17 cellular contexts compared by ENCODE assay signal in genomic region chr4:169484485-169484884, GRCh38.
DNase-seq lines count a peak whose midpoint lies in the region; ATAC-seq and TF ChIP-seq lines count a peak whose summit lies in the region.
"Had no signal": no experiment of that assay in that cellular context is flagged by ENCODE, and none has a peak within 500 bp of the region (broad histone marks: within the 10 kb centered on the region; RNA-seq: fewer than 3 reads in every experiment).

No MANE protein-coding gene starts in this region.

- TF ChIP-seq CTCF in fibroblast of mammary gland (conservative IDR thresholded peaks at IDR 0.05; ENCODE audit: control insufficient read depth, insufficient read depth, low read depth, low read length) (no peak), progenitor cell of endocrine pancreas (IDR thresholded peaks at IDR 0.05; ENCODE audit: unreplicated experiment) (peak; percentile 15), natural killer cell (IDR thresholded peaks at IDR 0.05) (no peak), gastrocnemius medialis (IDR thresholded peaks at IDR 0.05 in 4 of 5, conservative IDR thresholded peaks at IDR 0.05 in 1 of 5) (no peak)

- H3K27ac Mint-ChIP-seq in progenitor cell of endocrine pancreas (no peak overlapping the region), natural killer cell (no peak overlapping the region)
- H3K27ac Mint-ChIP-seq: activated naive CD4-positive, alpha-beta T cell treated with anti-CD3 and anti-CD28 coated beads for 36 hours; CD8-positive, alpha-beta T cell had no signal

- H3K36me3 Mint-ChIP-seq in progenitor cell of endocrine pancreas (ENCODE audit: insufficient read depth) (peaks cover 17% of the 10 kb centered on the region), natural killer cell (no peaks in the 10 kb centered on the region)

- no peak for TF ChIP-seq POLR2A in gastrocnemius medialis (IDR thresholded peaks at IDR 0.05)

- intact Hi-C loops in natural killer cell (cut with micrococcal nuclease) (no loop called here), gastrocnemius medialis (cut with DNase I; ENCODE audit: low total_unique reads) (loop anchor here (10.0 kb wide), 1 partner anchor 770 kb away; no protein-coding TSS in a partner anchor)

- H3K4me1 ChIP-seq in SJSA1 (replicated peaks) (peaks cover 10% of the 10 kb centered on the region), gastrocnemius medialis (no peaks in the 10 kb centered on the region)

- no peaks in the 10 kb centered on the region for H3K27me3 Mint-ChIP-seq in progenitor cell of endocrine pancreas
- H3K27me3 Mint-ChIP-seq in natural killer cell (ENCODE audit: low read depth in 2 of 2), result no peaks in the 10 kb centered on the region

- no peaks in the 10 kb centered on the region for H3K27me3 ChIP-seq in SJSA1 (replicated peaks)
- no peaks in the 10 kb centered on the region for H3K27me3 ChIP-seq in gastrocnemius medialis
- H3K27me3 ChIP-seq: heart right ventricle, thyroid gland had no signal

- peaks cover 10% of the 10 kb centered on the region for H3K9me3 Mint-ChIP-seq in progenitor cell of endocrine pancreas (ENCODE audit: low read depth)
- no peaks in the 10 kb centered on the region for H3K9me3 Mint-ChIP-seq in natural killer cell
- H3K9me3 Mint-ChIP-seq: activated naive CD4-positive, alpha-beta T cell treated with anti-CD3 and anti-CD28 coated beads for 36 hours; CD8-positive, alpha-beta T cell had no signal

- H3K4me1 Mint-ChIP-seq in progenitor cell of endocrine pancreas (ENCODE audit: low read depth), result no peaks in the 10 kb centered on the region
- no peaks in the 10 kb centered on the region for H3K4me1 Mint-ChIP-seq in natural killer cell

- H3K36me3 ChIP-seq in SJSA1 (no peaks in the 10 kb centered on the region), gastrocnemius medialis (no peaks in the 10 kb centered on the region)
- H3K36me3 ChIP-seq: thyroid gland had no signal

- H3K4me3 Mint-ChIP-seq in progenitor cell of endocrine pancreas (ENCODE audit: low read depth) (no peak overlapping the region), natural killer cell (no peak overlapping the region)
- H3K4me3 Mint-ChIP-seq: activated naive CD4-positive, alpha-beta T cell treated with anti-CD3 and anti-CD28 coated beads for 36 hours; CD8-positive, alpha-beta T cell had no signal

- in situ Hi-C loops in gastrocnemius medialis (cut with MboI; ENCODE audit: low sequenced_read_pairs in 4 of 4), result loop anchor here (10.0 to 25.0 kb wide), 4 partner anchors 470 to 797 kb away; partner anchors contain the start of gene CBR4 (in 4 of the 4)

- H3K4me3 ChIP-seq in SJSA1 (no peak overlapping the region), fibroblast of mammary gland (ENCODE audit: control insufficient read depth, low read depth, low read length) (no peak overlapping the region), gastrocnemius medialis (no peak overlapping the region)
- H3K4me3 ChIP-seq: heart right ventricle, thyroid gland had no signal

- H3K27ac ChIP-seq in SJSA1 (0 out of 2 replicates have a peak overlapping the region, but pooled peaks have one; percentile 4), gastrocnemius medialis (no peak overlapping the region)
- H3K27ac ChIP-seq: heart right ventricle, thyroid gland had no signal

- DNase-seq in GM03348 (ENCODE audit: low spot score), result peak; percentile 7
- DNase-seq in SJSA1 (ENCODE audit: low read depth in 1 of 2, low spot score in 2 of 2), result no peak
- DNase-seq in fibroblast of mammary gland (ENCODE audit: low read depth), result peak; percentile 3
- no peak for DNase-seq in progenitor cell of endocrine pancreas (ENCODE audit: low spot score, unreplicated experiment)
- no peak for DNase-seq in NCI-H1417 treated with DMSO at 0.1 percent for 48 hours (lab: John Stamatoyannopoulos, UW)
- no peak for DNase-seq in OCI-M2 (lab: John Stamatoyannopoulos, UW; ENCODE audit: unreplicated experiment)
- no peak for DNase-seq in natural killer cell
- DNase-seq in gastrocnemius medialis, result no peak
- DNase-seq: activated naive CD4-positive, alpha-beta T cell treated with anti-CD3 and anti-CD28 coated beads for 36 hours; CD8-positive, alpha-beta T cell; central memory CD4-positive, alpha-beta T cell; heart right ventricle; left cardiac atrium; NCI-H2227 treated with DMSO at 0.1 percent for 48 hours; stimulated activated CD4-positive, alpha-beta T cell treated with anti-CD3 and anti-CD28 coated beads, Interleukin-1b, Interleukin-23, amount 100 ng/mL, for 48 hours; T-helper 1 cell; thyroid gland had no signal

- no peak for ATAC-seq in natural killer cell
- ATAC-seq in gastrocnemius medialis, result no peak
- ATAC-seq: CD8-positive, alpha-beta T cell; heart right ventricle; left cardiac atrium had no signal

- H3K9me3 ChIP-seq in SJSA1 (replicated peaks), result no peaks in the 10 kb centered on the region
- H3K9me3 ChIP-seq in gastrocnemius medialis, result no peaks in the 10 kb centered on the region
- H3K9me3 ChIP-seq: thyroid gland had no signal

Comparison
In these comparisons a context has a peak if more than half of its experiments do, and no peak if none do; other contexts are left out.
1. DNase-seq: peak in GM03348 (single experiment) and fibroblast of mammary gland (single experiment); none in SJSA1 (0 of 2), progenitor cell of endocrine pancreas (single experiment), NCI-H1417 treated with DMSO at 0.1 percent for 48 hours (single experiment), OCI-M2 (single experiment), natural killer cell (single experiment) and gastrocnemius medialis (0 of 2).